Comparison of ENCODE assay signal across 19 cellular contexts in the genomic region with DNA sequence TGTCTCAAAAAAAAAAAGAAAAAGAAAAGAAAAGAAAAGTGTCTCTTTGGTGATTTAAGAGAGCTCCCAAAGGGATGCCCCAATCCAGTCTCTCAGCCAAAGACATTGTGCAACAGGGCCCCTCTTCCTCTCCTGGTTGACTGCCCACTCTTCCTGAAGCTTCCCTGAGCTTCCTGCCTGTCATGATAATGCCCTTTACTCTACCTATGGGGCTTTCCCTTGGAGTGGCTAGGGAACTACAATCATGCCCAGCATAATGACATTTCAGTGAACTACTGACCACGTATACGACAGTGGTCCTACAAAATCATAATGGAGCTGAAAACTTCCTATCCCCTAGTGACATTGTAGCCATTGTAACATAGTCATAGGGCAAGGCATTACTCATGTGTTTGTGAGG.
"Had no signal": no experiment of that assay in that cellular context is flagged by ENCODE, and none has a peak within 500 bp of the region (broad histone marks: within the 10 kb centered on the region; RNA-seq: fewer than 3 reads in every experiment).

No MANE protein-coding gene starts in this region.

- H3K36me3 ChIP-seq: adrenal gland, esophagus squamous epithelium, right lobe of liver, spleen, upper lobe of right lung had no signal

- H3K27me3 ChIP-seq: upper lobe of right lung had no signal

- H3K9me3 ChIP-seq: adrenal gland, esophagus squamous epithelium, right lobe of liver, upper lobe of right lung had no signal

- FAIRE-seq: colon, endometrium had no signal

- H3K4me3 ChIP-seq: adrenal gland, esophagus squamous epithelium, right lobe of liver, spleen, upper lobe of right lung had no signal

- H3K4me1 ChIP-seq: adrenal gland, right lobe of liver, spleen, upper lobe of right lung had no signal

- H3K27ac ChIP-seq: adrenal gland, esophagus squamous epithelium, right lobe of liver, spleen, upper lobe of right lung had no signal

- DNase-seq: activated CD4-positive, alpha-beta T cell treated with anti-CD3 and anti-CD28 coated beads for 1 hour; activated CD4-positive, alpha-beta T cell treated with anti-CD3 and anti-CD28 coated beads, Interleukin-2, amount 50 U/mL, for 4 hours; activated naive CD4-positive, alpha-beta T cell treated with anti-CD3 and anti-CD28 coated beads, Interleukin-2, amount 50 U/mL, for 16 hours; activated T-cell treated with anti-CD3 and anti-CD28 coated beads, Interleukin-2, amount 50 U/mL, for 24 hours; adrenal gland; caudate nucleus; esophagus squamous epithelium; hippocampal formation; kidney; mesendoderm; natural killer cell; occipital lobe; right lobe of liver; spleen; stimulated activated CD4-positive, alpha-beta T cell treated with anti-CD3 and anti-CD28 coated beads, Interleukin-1b, Interleukin-23, amount 100 ng/mL, for 48 hours; stimulated activated naive CD8-positive, alpha-beta T cell treated with anti-CD3 and anti-CD28 coated beads, Interleukin-15, amount 100 ng/mL, for 72 hours; upper lobe of right lung had no signal
